ENCODE assay signal across 1 cellular context in genomic region chr3:14598143-14598569, GRCh38.
TF ChIP-seq lines count a peak whose summit lies in the region.

No MANE protein-coding gene starts in this region.

TF ChIP-seq in K562, 482 proteins besides CTCF, POLR2A, EP300 and RAD21 (continued from another document and continues in another):
- TF ChIP-seq CEBPB (tag; IDR thresholded peaks at IDR 0.05) (no peak), ZNF282 (CRISPR knock-in tag; IDR thresholded peaks at IDR 0.05) (no peak), ZMIZ1 (IDR thresholded peaks at IDR 0.05; ENCODE audit: low read depth in 2 of 2, low read length in 2 of 2) (no peak), CTBP1 (IDR thresholded peaks at IDR 0.05; ENCODE audit: borderline replicate concordance) (peak; percentile 79; the same call in 1 of the 2 replicates), ZNF561 (CRISPR knock-in tag; conservative IDR thresholded peaks at IDR 0.05) (no peak), POLR2AphosphoS5 (IDR thresholded peaks at IDR 0.05; ENCODE audit: control insufficient read depth, insufficient read depth, low read depth, low read length) (no peak), ZNF740 (CRISPR knock-in tag; IDR thresholded peaks at IDR 0.05) (no peak), ZNF740 (tag; IDR thresholded peaks at IDR 0.05) (no peak), NR2C1 (IDR thresholded peaks at IDR 0.05) (no peak), NR2C1 (tag; IDR thresholded peaks at IDR 0.05) (peak; percentile 58; the same call in 1 of the 2 replicates), ILF3 (IDR thresholded peaks at IDR 0.05; ENCODE audit: borderline replicate concordance) (no peak), HOXB6 (CRISPR knock-in tag; IDR thresholded peaks at IDR 0.05; ENCODE audit: borderline replicate concordance) (no peak), ARID3B (CRISPR knock-in tag; IDR thresholded peaks at IDR 0.05; ENCODE audit: borderline replicate concordance) (no peak), ZNF717 (CRISPR knock-in tag; IDR thresholded peaks at IDR 0.05) (no peak), SP1 (CRISPR knock-in tag; IDR thresholded peaks at IDR 0.05) (no peak), GTF2B (IDR thresholded peaks at IDR 0.05; ENCODE audit: extremely low read depth, insufficient read length) (no peak), SIRT6 (IDR thresholded peaks at IDR 0.05; ENCODE audit: low read depth, low read length) (no peak), FOS (IDR thresholded peaks at IDR 0.05; ENCODE audit: extremely low read depth, insufficient read length) (no peak), TFAM (CRISPR knock-in tag; conservative IDR thresholded peaks at IDR 0.05) (no peak), SNAPC5 (CRISPR knock-in tag; IDR thresholded peaks at IDR 0.05) (no peak), NR0B1 (IDR thresholded peaks at IDR 0.05; ENCODE audit: partially characterized antibody) (no peak), CHD4 (IDR thresholded peaks at IDR 0.05; ENCODE audit: insufficient read depth, insufficient replicate concordance, low read depth, low read length, poor library complexity, severe bottlenecking) (no peak), E2F3 (CRISPR knock-in tag; IDR thresholded peaks at IDR 0.05) (no peak), CUX1 (CRISPR knock-in tag; IDR thresholded peaks at IDR 0.05) (no peak), ZNF75A (CRISPR knock-in tag; IDR thresholded peaks at IDR 0.05) (no peak), ZBTB8A (IDR thresholded peaks at IDR 0.05; ENCODE audit: partially characterized antibody) (no peak), IRF1 (CRISPR knock-in tag; IDR thresholded peaks at IDR 0.05; ENCODE audit: borderline replicate concordance) (no peak), SPI1 (IDR thresholded peaks at IDR 0.05; ENCODE audit: borderline replicate concordance, low read depth, low read length) (no peak), STAG1 (CRISPR knock-in tag; IDR thresholded peaks at IDR 0.05; ENCODE audit: borderline replicate concordance) (peak; percentile 43; the same call in 1 of the 2 replicates), ZNF655 (CRISPR knock-in tag; IDR thresholded peaks at IDR 0.05) (no peak), ZNF551 (CRISPR knock-in tag; IDR thresholded peaks at IDR 0.05) (no peak), ZNF12 (CRISPR knock-in tag; IDR thresholded peaks at IDR 0.05) (no peak), ARID2 (IDR thresholded peaks at IDR 0.05) (no peak), MCM2 (IDR thresholded peaks at IDR 0.05; ENCODE audit: low read depth) (no peak), TEAD4 (IDR thresholded peaks at IDR 0.05; ENCODE audit: low read length) (no peak), TEAD4 (CRISPR knock-in tag; IDR thresholded peaks at IDR 0.05; ENCODE audit: borderline replicate concordance) (no peak), ZNF778 (CRISPR knock-in tag; IDR thresholded peaks at IDR 0.05) (no peak), CREB5 (CRISPR knock-in tag; IDR thresholded peaks at IDR 0.05) (no peak), HMGN3 (IDR thresholded peaks at IDR 0.05; ENCODE audit: borderline replicate concordance, extremely low read depth, insufficient read length, low read depth, low read length) (no peak), DIDO1 (tag; IDR thresholded peaks at IDR 0.05; ENCODE audit: low read depth) (no peak), ZNF766 (CRISPR knock-in tag; conservative IDR thresholded peaks at IDR 0.05) (peak; percentile 98), GTF2A2 (tag; IDR thresholded peaks at IDR 0.05) (no peak), CGGBP1 (CRISPR knock-in tag; IDR thresholded peaks at IDR 0.05) (no peak), IFI16 (CRISPR knock-in tag; IDR thresholded peaks at IDR 0.05) (no peak), SP2 (IDR thresholded peaks at IDR 0.05; ENCODE audit: extremely low read depth, low read depth, low read length, poor library complexity, severe bottlenecking) (no peak), SRSF7 (optimal IDR thresholded peaks at IDR 0.05; ENCODE audit: low read depth, low read length) (no peak), GATAD2A (IDR thresholded peaks at IDR 0.05) (no peak)
